Comparison of ENCODE assay signal across 20 cellular contexts in the genomic region with DNA sequence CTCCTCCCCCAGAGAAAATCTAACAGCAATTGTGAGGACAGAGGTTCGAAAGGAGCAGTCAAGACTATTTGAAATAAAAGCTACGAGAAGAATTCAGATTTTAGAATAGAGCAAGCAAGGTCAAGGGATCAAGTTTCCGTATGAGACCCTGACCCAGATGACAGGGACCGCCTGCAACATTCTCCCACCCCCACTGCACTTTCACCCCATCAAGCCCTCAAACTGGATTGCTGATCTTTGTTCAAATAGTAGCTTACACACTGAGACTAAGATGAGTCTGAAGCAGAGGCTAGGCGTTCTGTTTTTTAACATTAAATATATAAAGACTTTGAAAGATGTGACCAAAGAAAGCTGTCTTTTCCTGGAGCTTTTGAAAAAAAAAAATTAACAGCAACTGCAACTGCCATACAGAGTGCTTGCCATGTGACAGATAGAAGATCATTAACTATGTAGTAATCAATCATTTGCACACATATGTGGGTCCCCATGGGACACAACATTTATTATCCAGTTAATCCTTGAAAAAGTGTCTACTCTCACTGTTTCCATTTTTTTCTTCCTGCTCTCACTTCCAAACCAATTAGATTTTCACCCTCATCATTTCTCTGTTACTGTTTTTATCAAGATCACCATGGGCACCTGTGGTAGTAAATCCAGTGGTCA.
DNase-seq lines count a peak whose midpoint lies in the region; ATAC-seq, FAIRE-seq and TF ChIP-seq lines count a peak whose summit lies in the region.
"Had no signal": no experiment of that assay in that cellular context is flagged by ENCODE, and none has a peak within 500 bp of the region (broad histone marks: within the 10 kb centered on the region; RNA-seq: fewer than 3 reads in every experiment).

No MANE protein-coding gene starts in this region.

- no peaks in the 10 kb centered on the region for H3K9me3 Mint-ChIP-seq in H9
- H3K9me3 Mint-ChIP-seq in glutamatergic neuron (ENCODE audit: unreplicated experiment), result no peaks in the 10 kb centered on the region
- H3K9me3 Mint-ChIP-seq: CD8-positive, alpha-beta T cell; IgD-negative memory B cell had no signal

- H3K23me2 ChIP-seq in H9 (ENCODE audit: insufficient read length, low read depth, low read length, poor library complexity, severe bottlenecking), result no peaks in the 10 kb centered on the region

- H3K4me3 ChIP-seq in right lobe of liver (no peak overlapping the region), pancreas (no peak overlapping the region)
- H3K4me3 ChIP-seq: BLaER1 treated with 17β-estradiol and CSF1 and Interleukin-3, amounts not matched to agents 10 nM and 100 nM; GM23248 had no signal

- ATAC-seq in right lobe of liver (peak in 3 of 4 donors; percentile 15 to 42 (median 36)), pancreas (peak in 3 of 4 donors; percentile 17 to 70 (median 68)), GM18858 (IDR thresholded peaks at IDR 0.05; ENCODE audit: unreplicated experiment) (no peak), HG03460 (IDR thresholded peaks at IDR 0.05; ENCODE audit: unreplicated experiment) (no peak)
- ATAC-seq: CD8-positive, alpha-beta T cell; HCT116 had no signal

- no peak overlapping the region for H3K14ac ChIP-seq in H9 (ENCODE audit: insufficient read depth, low read length)

- no peak overlapping the region for H3K23ac ChIP-seq in H9 (ENCODE audit: insufficient read length, low read depth, low read length)

- no peak for DNase-seq in H9
- no peak for DNase-seq in glutamatergic neuron
- DNase-seq in right lobe of liver, result no peak
- DNase-seq in pancreas, result no peak
- DNase-seq in NCI-H1092 treated with DMSO at 0.1 percent for 48 hours (lab: John Stamatoyannopoulos, UW), result no peak
- DNase-seq: Calu3; CD8-positive, alpha-beta T cell; DMS79 treated with DMSO at 0.1 percent for 48 hours; GF-D8; GM23248; HFFc6 had no signal

- H2BK15ac ChIP-seq in H9 (ENCODE audit: low read depth, low read length), result no peak overlapping the region

- H2AFZ ChIP-seq in H9 (ENCODE audit: low read length), result peak overlapping the region; percentile 11
- H2AFZ ChIP-seq: GM23248 had no signal

- H3K56ac ChIP-seq in H9 (ENCODE audit: insufficient read length, low read depth, low read length), result no peak overlapping the region

- H3K4me2 ChIP-seq in H9 (ENCODE audit: insufficient read depth, insufficient read length, low read length), result no peak overlapping the region
- H3K4me2 ChIP-seq: BLaER1 treated with 17β-estradiol and CSF1 and Interleukin-3, amounts not matched to agents 10 nM and 100 nM had no signal

- H4K8ac ChIP-seq in H9 (replicated peaks; ENCODE audit: insufficient read length, low read depth, low read length), result no peak overlapping the region

- H3K36me3 Mint-ChIP-seq in H9 (ENCODE audit: insufficient read depth in 1 of 3, low read depth in 3 of 3) (no peaks in the 10 kb centered on the region), glutamatergic neuron (ENCODE audit: unreplicated experiment) (no peaks in the 10 kb centered on the region)
- H3K36me3 Mint-ChIP-seq: CD8-positive, alpha-beta T cell; IgD-negative memory B cell had no signal

- no peak for TF ChIP-seq POLR2A in right lobe of liver (IDR thresholded peaks at IDR 0.05)

- H3K4me1 ChIP-seq in H9 (ENCODE audit: insufficient read depth, low read length), result no peaks in the 10 kb centered on the region; the same call in 1 of the 2 replicates
- peaks cover 0 to 33% (median 12%) of the 10 kb centered on the region in 4 donors for H3K4me1 ChIP-seq in right lobe of liver
- H3K4me1 ChIP-seq in pancreas, result no peaks in the 10 kb centered on the region
- H3K4me1 ChIP-seq: BLaER1 treated with 17β-estradiol and CSF1 and Interleukin-3, amounts not matched to agents 10 nM and 100 nM had no signal

- no peak overlapping the region for H3K4ac ChIP-seq in H9 (ENCODE audit: low read depth, low read length)

- TF ChIP-seq CTCF in H9 (conservative IDR thresholded peaks at IDR 0.05), result no peak
- TF ChIP-seq CTCF in glutamatergic neuron (IDR thresholded peaks at IDR 0.05; ENCODE audit: partially characterized antibody, unreplicated experiment), result no peak
- no peak for TF ChIP-seq CTCF in right lobe of liver (IDR thresholded peaks at IDR 0.05)
- no peak for TF ChIP-seq CTCF in pancreas (IDR thresholded peaks at IDR 0.05)

- no peak overlapping the region for H3T11ph ChIP-seq in H9 (ENCODE audit: low read length)

- no peaks in the 10 kb centered on the region for H3K79me2 ChIP-seq in H9 (ENCODE audit: insufficient read depth, low read length)

- no peak overlapping the region for H3K18ac ChIP-seq in H9 (ENCODE audit: insufficient read length, low read depth, low read length)

- no CpG with 5 or more reads among the region's 5 CpGs for WGBS in H9 (ENCODE audit: extremely low coverage, insufficient read length, low lambda C conversion rate)
- WGBS in right lobe of liver (ENCODE audit: insufficient coverage, low coverage, low lambda C conversion rate, missing lambda C conversion rate), result 32% methylated on average over 5 of the region's 5 CpGs
- 59 to 63% methylated on average over 5 of the region's 5 CpGs for WGBS in pancreas, 2 donors

- no peak overlapping the region for H2BK12ac ChIP-seq in H9 (ENCODE audit: insufficient read length, low read depth, low read length)

- no peaks in the 10 kb centered on the region for H3K27me3 Mint-ChIP-seq in H9 (ENCODE audit: low read depth)
- H3K27me3 Mint-ChIP-seq in glutamatergic neuron (ENCODE audit: unreplicated experiment), result peaks cover 1% of the 10 kb centered on the region
- H3K27me3 Mint-ChIP-seq: IgD-negative memory B cell had no signal

- H3K27ac ChIP-seq in H9 (ENCODE audit: insufficient read length, low read depth, low read length), result no peak overlapping the region
- H3K27ac ChIP-seq in right lobe of liver, result no peak overlapping the region
- H3K27ac ChIP-seq in pancreas, result peak overlapping the region in 1 of 4 donors; percentile 23
- H3K27ac ChIP-seq: BLaER1 treated with 17β-estradiol and CSF1 and Interleukin-3, amounts not matched to agents 10 nM and 100 nM; GM23248 had no signal

- no peak overlapping the region for H3K9ac ChIP-seq in H9 (ENCODE audit: extremely low read depth, insufficient read length, low read length)
- H3K9ac ChIP-seq: BLaER1 treated with 17β-estradiol and CSF1 and Interleukin-3, amounts not matched to agents 10 nM and 100 nM; GM23248 had no signal

- H3K4me1 Mint-ChIP-seq in H9 (peaks cover 4 to 12% of the 10 kb centered on the region in 2 experiments), glutamatergic neuron (ENCODE audit: low read depth, unreplicated experiment) (peaks cover 14% of the 10 kb centered on the region)
- H3K4me1 Mint-ChIP-seq: B cell, IgD-negative memory B cell had no signal

- no peak overlapping the region for H2AK5ac ChIP-seq in H9 (ENCODE audit: insufficient read length, low read length)

- no peaks in the 10 kb centered on the region for H4K20me1 ChIP-seq in H9 (ENCODE audit: control insufficient read depth, insufficient read depth, insufficient read length)
- H4K20me1 ChIP-seq: BLaER1 treated with 17β-estradiol and CSF1 and Interleukin-3, amounts not matched to agents 10 nM and 100 nM had no signal

- H4K5ac ChIP-seq in H9 (ENCODE audit: insufficient read length, low read depth, low read length), result no peak overlapping the region

- no peaks in the 10 kb centered on the region for H3K79me1 ChIP-seq in H9 (ENCODE audit: insufficient read depth, low read depth, low read length, poor library complexity, severe bottlenecking)

- no peak overlapping the region for H2BK120ac ChIP-seq in H9 (ENCODE audit: low read depth, low read length, poor library complexity, severe bottlenecking)

- H3K4me3 Mint-ChIP-seq in H9, result no peak overlapping the region
- H3K4me3 Mint-ChIP-seq in glutamatergic neuron (ENCODE audit: unreplicated experiment), result peak overlapping the region; percentile 19
- H3K4me3 Mint-ChIP-seq: B cell; CD8-positive, alpha-beta T cell; HFFc6 had no signal

- H3K9me3 ChIP-seq in H9 (ENCODE audit: control insufficient read depth, low read depth, low read length) (no peaks in the 10 kb centered on the region), right lobe of liver (no peaks in the 10 kb centered on the region), pancreas (no peaks in the 10 kb centered on the region)
- H3K9me3 ChIP-seq: BLaER1 treated with 17β-estradiol and CSF1 and Interleukin-3, amounts not matched to agents 10 nM and 100 nM had no signal

- H4K91ac ChIP-seq in H9 (ENCODE audit: insufficient read length, low read depth, low read length), result no peak overlapping the region

- H3K27ac Mint-ChIP-seq in H9 (no peak overlapping the region), glutamatergic neuron (ENCODE audit: unreplicated experiment) (no peak overlapping the region)
- H3K27ac Mint-ChIP-seq: B cell; CD8-positive, alpha-beta T cell; HFFc6; IgD-negative memory B cell had no signal

- intact Hi-C loops in right lobe of liver (cut with DNase I), result no loop called here
- intact Hi-C loops in pancreas (cut with DNase I), result no loop called here

- H3K36me3 ChIP-seq in right lobe of liver, result no peaks in the 10 kb centered on the region
- no peaks in the 10 kb centered on the region for H3K36me3 ChIP-seq in pancreas
- H3K36me3 ChIP-seq: BLaER1 treated with 17β-estradiol and CSF1 and Interleukin-3, amounts not matched to agents 10 nM and 100 nM had no signal

- H3K27me3 ChIP-seq in H9 (ENCODE audit: insufficient read depth, low read length) (no peaks in the 10 kb centered on the region), right lobe of liver (no peaks in the 10 kb centered on the region), pancreas (no peaks in the 10 kb centered on the region)
- H3K27me3 ChIP-seq: BLaER1 treated with 17β-estradiol and CSF1 and Interleukin-3, amounts not matched to agents 10 nM and 100 nM had no signal

- no peak overlapping the region for H2BK20ac ChIP-seq in H9 (ENCODE audit: low read depth, low read length, poor library complexity, severe bottlenecking)

- no peak overlapping the region for H2BK5ac ChIP-seq in H9 (ENCODE audit: insufficient read length, low read length)

- FAIRE-seq in pancreas (lab: Jason Lieb, UNC), result no peak
- FAIRE-seq: GM19239, H54, HTR-8/SVneo had no signal

Comparison
In these comparisons a context has a peak if more than half of its experiments do, and no peak if none do; other contexts are left out.
1. ATAC-seq: peak in right lobe of liver (3 of 4) and pancreas (3 of 4); none in GM18858 (single experiment) and HG03460 (single experiment).